ENCODE assay signal across 21 cellular contexts in the genomic region with DNA sequence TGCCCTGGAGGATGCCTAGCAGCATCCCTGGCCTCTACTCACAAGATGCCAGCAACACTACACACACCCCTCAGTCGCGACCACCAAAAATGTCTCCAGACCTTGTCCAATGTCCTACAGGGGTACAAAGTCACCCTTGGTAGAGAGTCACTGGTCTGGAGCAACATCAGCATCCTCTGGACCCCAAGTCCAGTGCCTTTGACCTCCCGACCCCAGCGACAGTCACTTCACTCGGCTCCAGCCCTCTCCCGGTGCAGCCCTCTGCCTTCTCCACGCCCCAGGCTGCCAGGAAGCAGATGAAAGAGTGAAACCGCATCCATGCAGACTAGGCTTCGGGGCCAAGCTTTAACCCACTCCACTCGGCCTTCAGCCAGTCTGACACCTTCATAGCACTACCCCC.
"Had no signal": no experiment of that assay in that cellular context is flagged by ENCODE, and none has a peak within 500 bp of the region (broad histone marks: within the 10 kb centered on the region; RNA-seq: fewer than 3 reads in every experiment).

No MANE protein-coding gene starts in this region.

- H3K9me3 ChIP-seq: MG63, SK-N-SH had no signal

- H3K4me3 ChIP-seq: MG63 had no signal

- ATAC-seq: HepG2 had no signal

- H3K4me2 ChIP-seq: SK-N-SH had no signal

- DNase-seq: IMR-90, Karpas-422, KG1, MG63, NCI-H1092, NCI-H1105 treated with DMSO at 0.1 percent for 48 hours, NCI-H1417 treated with DMSO at 0.1 percent for 48 hours, NCI-H146, NCI-H187, NCI-H2029, NCI-H2081 treated with DMSO at 0.1 percent for 48 hours, NCI-H2171 treated with DMSO at 0.1 percent for 48 hours, NCI-H2227 treated with DMSO at 0.1 percent for 48 hours, NCI-H524, NCI-H526 treated with DMSO at 0.1 percent for 48 hours, NCI-H748 treated with DMSO at 0.1 percent for 48 hours, RPMI8226, SHP77, SK-N-SH, SW 1271 had no signal

- H3K36me3 ChIP-seq: MG63 had no signal

- H3K9ac ChIP-seq: SK-N-SH had no signal

- H3K27me3 ChIP-seq: MG63 had no signal
